ENCODE assay signal across 9 cellular contexts in the genomic region with DNA sequence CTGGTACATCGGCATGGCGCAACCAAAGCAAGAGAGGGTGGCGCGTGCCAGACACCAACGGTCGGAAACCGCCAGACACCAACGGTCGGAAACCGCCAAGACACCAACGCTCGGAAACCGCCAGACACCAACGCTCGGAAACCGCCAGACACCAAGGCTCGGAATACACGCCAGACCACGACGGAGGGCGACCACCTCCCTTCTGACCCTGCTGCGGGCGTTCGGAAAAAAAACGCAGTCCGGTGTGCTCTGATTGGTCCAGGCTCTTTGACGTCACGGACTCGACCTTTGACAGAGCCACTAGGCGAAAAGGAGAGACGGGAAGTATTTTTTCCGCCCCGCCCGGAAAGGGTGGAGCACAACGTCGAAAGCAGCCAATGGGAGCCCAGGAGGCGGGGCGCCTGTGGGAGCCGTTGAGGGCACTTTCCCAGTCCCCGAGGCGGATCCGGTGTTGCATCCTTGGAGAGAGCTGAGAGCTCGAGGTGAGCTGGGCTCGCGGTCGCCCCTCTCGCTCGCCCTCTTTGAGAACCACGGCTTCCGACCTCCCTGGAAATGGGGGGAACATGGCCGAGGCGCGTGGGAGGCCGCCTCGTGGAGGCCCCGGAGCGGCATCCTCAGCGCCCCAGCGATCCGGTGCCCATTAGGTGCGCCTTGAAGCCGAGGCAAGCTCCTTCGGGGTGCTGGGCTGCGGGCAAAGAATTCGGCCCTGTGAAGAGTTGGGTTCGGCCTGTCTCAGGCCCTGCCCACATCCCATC. TPM values are rescaled to one million over a fixed set of nuclear protein-coding genes. Genes with fewer than 3 reads are reported as not detected.
DNase-seq lines count a peak whose midpoint lies in the region; ATAC-seq, FAIRE-seq and TF ChIP-seq lines count a peak whose summit lies in the region.
"Not testable (repeated sequence)": the region's sequence is repeated elsewhere in the genome, so short reads cannot be mapped to it uniquely, and the experiment has no call there.
"Had no signal": no experiment of that assay in that cellular context is flagged by ENCODE, and none has a peak within 500 bp of the region (broad histone marks: within the 10 kb centered on the region; RNA-seq: fewer than 3 reads in every experiment).

No MANE protein-coding gene starts in this region.

- DNase-seq in CD14-positive monocyte (ENCODE audit: low spot score) (peak; percentile 88), T-cell (peak; percentile 25 to 90 (median 75)), natural killer cell (peak; percentile 88)
- DNase-seq in activated naive CD4-positive, alpha-beta T cell treated with anti-CD3 and anti-CD28 coated beads, Interleukin-2, amount 50 U/mL, for 72 hours (ENCODE audit: low spot score in 2 of 2) = peak; percentile 83 to 100
- DNase-seq in frontal cortex (ENCODE audit: low spot score in 2 of 2) = not testable (repeated sequence)
- DNase-seq in stimulated activated CD8-positive, alpha-beta memory T cell treated with anti-CD3 and anti-CD28 coated beads, Interleukin-15, amount 100 ng/mL, for 1 hour (ENCODE audit: low read depth) = peak; percentile 78

- ATAC-seq in GM19468 (IDR thresholded peaks at IDR 0.05; ENCODE audit: extremely low read depth, unreplicated experiment) (peak; percentile 41), HG03342 (IDR thresholded peaks at IDR 0.05; ENCODE audit: unreplicated experiment) (peak; percentile 83), T-cell (replicated peaks in 1 of 4) (peak; percentile 83 to 88 (median 84)), natural killer cell (peak; percentile 81 to 94 (median 85))
- peak; percentile 91 to 92 for ATAC-seq in activated naive CD4-positive, alpha-beta T cell treated with anti-CD3 and anti-CD28 coated beads, Interleukin-2, amount 50 U/mL, for 72 hours

- intact Hi-C loops in CD14-positive monocyte (cut with micrococcal nuclease); natural killer cell (cut with micrococcal nuclease): not testable (repeated sequence)

- POLR2A ChIA-PET in T-cell (lab: Charles Lee) = not testable (repeated sequence)

- not testable (repeated sequence) for TF ChIP-seq CTCF in CD14-positive monocyte (IDR thresholded peaks at IDR 0.05); natural killer cell (IDR thresholded peaks at IDR 0.05)

- H3K36me3 Mint-ChIP-seq in CD14-positive monocyte; T-cell; activated naive CD4-positive, alpha-beta T cell treated with anti-CD3 and anti-CD28 coated beads, Interleukin-2, amount 50 U/mL, for 72 hours; natural killer cell: not testable (repeated sequence)

- FAIRE-seq in frontal cortex (lab: Jason Lieb, UNC) = peak; percentile 94

- H3K27ac Mint-ChIP-seq in CD14-positive monocyte = peak overlapping the region; percentile 96 to 99 (median 98)
- peak overlapping the region; percentile 91 to 98 for H3K27ac Mint-ChIP-seq in T-cell
- peak overlapping the region; percentile 91 to 99 for H3K27ac Mint-ChIP-seq in activated naive CD4-positive, alpha-beta T cell treated with anti-CD3 and anti-CD28 coated beads, Interleukin-2, amount 50 U/mL, for 72 hours
- peak overlapping the region; percentile 94 to 97 for H3K27ac Mint-ChIP-seq in natural killer cell

- H3K27me3 Mint-ChIP-seq in CD14-positive monocyte (ENCODE audit: low read depth in 3 of 3); T-cell; natural killer cell (ENCODE audit: low read depth in 2 of 2): not testable (repeated sequence)

- not testable (repeated sequence) for H3K4me1 Mint-ChIP-seq in CD14-positive monocyte, natural killer cell
- H3K4me1 Mint-ChIP-seq in T-cell = peaks cover 0 to 10% (median 0%) of the 10 kb centered on the region in 3 donors

- H3K9me3 Mint-ChIP-seq in CD14-positive monocyte; T-cell; activated naive CD4-positive, alpha-beta T cell treated with anti-CD3 and anti-CD28 coated beads, Interleukin-2, amount 50 U/mL, for 72 hours; natural killer cell: not testable (repeated sequence)

- CTCF ChIA-PET in T-cell (lab: Charles Lee) = not testable (repeated sequence)

- H3K4me3 Mint-ChIP-seq in CD14-positive monocyte = peak overlapping the region; percentile 95 to 97
- peak overlapping the region; percentile 92 to 97 (median 95) for H3K4me3 Mint-ChIP-seq in T-cell
- peak overlapping the region; percentile 95 for H3K4me3 Mint-ChIP-seq in natural killer cell

RNA-seq across cellular contexts. Expression of gene SPDYE8, which starts 23.7 kb away (rescaled TPM):
- polyA plus RNA-seq in CD14-positive monocyte = not detected
- total RNA-seq in T-cell = not detected
- total RNA-seq in activated naive CD4-positive, alpha-beta T cell treated with anti-CD3 and anti-CD28 coated beads, Interleukin-2, amount 50 U/mL, for 72 hours = not detected
- total RNA-seq in frontal cortex = under 0.01 TPM
- total RNA-seq in natural killer cell = not detected
- total RNA-seq: activated CD8-positive, alpha-beta memory T cell treated with anti-CD3 and anti-CD28 coated beads for 36 hours had no signal

RNA-seq across cellular contexts. Expression of gene TRIM74, which starts 36.6 kb away (rescaled TPM):
- polyA plus RNA-seq in CD14-positive monocyte = not detected
- 1 to 10 TPM; 2.7 to 8.3 (median 5.5) TPM for total RNA-seq in T-cell
- total RNA-seq in activated naive CD4-positive, alpha-beta T cell treated with anti-CD3 and anti-CD28 coated beads, Interleukin-2, amount 50 U/mL, for 72 hours = 1 to 10 TPM; 1.0 to 1.1 TPM
- not detected for total RNA-seq in frontal cortex
- 1 to 10 TPM in 2 of 3 donors, under 1 TPM in 1; 0.73 to 5.3 (median 2.3) TPM for total RNA-seq in natural killer cell

RNA-seq across cellular contexts. Expression of gene SPDYE11, which starts 51.8 kb away (rescaled TPM):
- not detected for polyA plus RNA-seq in CD14-positive monocyte
- total RNA-seq in T-cell (not detected), frontal cortex (under 0.01 TPM), natural killer cell (not detected)
- not detected for total RNA-seq in activated naive CD4-positive, alpha-beta T cell treated with anti-CD3 and anti-CD28 coated beads, Interleukin-2, amount 50 U/mL, for 72 hours
- total RNA-seq: activated CD8-positive, alpha-beta memory T cell treated with anti-CD3 and anti-CD28 coated beads for 36 hours had no signal

Comparison
In these comparisons a context has a peak if more than half of its experiments do, and no peak if none do; other contexts are left out.
1. ATAC-seq: peak in every context shown above with its lines; median percentile 92 in activated naive CD4-positive, alpha-beta T cell treated with anti-CD3 and anti-CD28 coated beads, Interleukin-2, amount 50 U/mL, for 72 hours; 85 in natural killer cell; 84 in T-cell; 83 in HG03342; 41 in GM19468.